8 cellular contexts compared by ENCODE assay signal in genomic region chr11:10303558-10304363, GRCh38. TPM values are rescaled to one million over a fixed set of nuclear protein-coding genes. Genes with fewer than 3 reads are reported as not detected.
DNase-seq lines count a peak whose midpoint lies in the region; ATAC-seq and TF ChIP-seq lines count a peak whose summit lies in the region.

No MANE protein-coding gene starts in this region.

- peak overlapping the region; percentile 94 for H3K4me3 Mint-ChIP-seq in activated T-helper 17 cell treated with anti-CD3 and anti-CD28 coated beads, Interleukin-2, amount 50 U/mL, for 72 hours

- no peak for TF ChIP-seq CTCF in osteoblast (IDR thresholded peaks at IDR 0.05; ENCODE audit: extremely low read depth, low read depth, low read length)
- TF ChIP-seq CTCF in GM13977 (IDR thresholded peaks at IDR 0.05; ENCODE audit: extremely low read depth, insufficient read depth, missing control alignments) = no peak

- H3K36me3 ChIP-seq in osteoblast (ENCODE audit: insufficient read depth, low read length) = peaks cover 18% of the 10 kb centered on the region

- peaks cover 54% of the 10 kb centered on the region for H3K36me3 Mint-ChIP-seq in activated T-helper 17 cell treated with anti-CD3 and anti-CD28 coated beads, Interleukin-2, amount 50 U/mL, for 72 hours (ENCODE audit: low read depth)

- H3K4me1 ChIP-seq in osteoblast (ENCODE audit: insufficient read depth, low read length) = peaks cover 36% of the 10 kb centered on the region

- peaks cover 40% of the 10 kb centered on the region for H3K79me2 ChIP-seq in osteoblast (ENCODE audit: insufficient read depth, low read length)

- peak overlapping the region; percentile 83 for H3K27ac Mint-ChIP-seq in activated T-helper 17 cell treated with anti-CD3 and anti-CD28 coated beads, Interleukin-2, amount 50 U/mL, for 72 hours

- DNase-seq in SKM-1 treated with dmso at 0.1 percent for 144 hours (lab: John Stamatoyannopoulos, UW; ENCODE audit: unreplicated experiment) (peak; percentile 21), SKM-1 (lab: John Stamatoyannopoulos, UW; ENCODE audit: unreplicated experiment) (no peak), NCI-H345 treated with DMSO at 0.1 percent for 48 hours (lab: John Stamatoyannopoulos, UW; ENCODE audit: unreplicated experiment) (peak; percentile 21), germinal center (ENCODE audit: low spot score) (peak; percentile 44), osteoblast (ENCODE audit: insufficient read length, low spot score, missing footprints) (no peak), GM13977 (ENCODE audit: low spot score) (no peak)

- in situ Hi-C loops in GM13977 (cut with MboI; ENCODE audit: low pct_unique_long_range_greater_than_20kb, low sequenced_read_pairs, unreplicated experiment) = loop anchor here (25.0 kb wide), 2 partner anchors 316 to 441 kb away; no protein-coding TSS in a partner anchor

- peaks cover 23% of the 10 kb centered on the region for H3K27me3 Mint-ChIP-seq in activated T-helper 17 cell treated with anti-CD3 and anti-CD28 coated beads, Interleukin-2, amount 50 U/mL, for 72 hours

- peak; percentile 1 for ATAC-seq in activated T-helper 17 cell treated with anti-CD3 and anti-CD28 coated beads, Interleukin-2, amount 50 U/mL, for 72 hours (replicated peaks)
- ATAC-seq in GM21786 (IDR thresholded peaks at IDR 0.05; ENCODE audit: unreplicated experiment) = no peak

- H3K4me2 ChIP-seq in osteoblast (ENCODE audit: insufficient read depth, low read length) = peak overlapping the region; percentile 97

- H3K4me1 Mint-ChIP-seq in activated T-helper 17 cell treated with anti-CD3 and anti-CD28 coated beads, Interleukin-2, amount 50 U/mL, for 72 hours = peaks cover 8% of the 10 kb centered on the region

- H3K4me3 ChIP-seq in osteoblast (ENCODE audit: insufficient read depth, low read length) = peak overlapping the region; percentile 93

- peak overlapping the region; percentile 95 for H3K27ac ChIP-seq in osteoblast (ENCODE audit: low read depth, low read length)

- no peaks in the 10 kb centered on the region for H3K27me3 ChIP-seq in osteoblast (ENCODE audit: insufficient read depth, low read length)

- peak overlapping the region; percentile 90 for H2AFZ ChIP-seq in osteoblast (ENCODE audit: low read length)

- no peaks in the 10 kb centered on the region for H3K9me3 Mint-ChIP-seq in activated T-helper 17 cell treated with anti-CD3 and anti-CD28 coated beads, Interleukin-2, amount 50 U/mL, for 72 hours

- H3K9me3 ChIP-seq in osteoblast (ENCODE audit: low read depth, low read length) = no peaks in the 10 kb centered on the region

- H4K20me1 ChIP-seq in osteoblast (ENCODE audit: insufficient read depth, low read length) = peaks cover 24% of the 10 kb centered on the region

RNA-seq across cellular contexts. Expression of gene ADM, which starts 1.1 kb away (rescaled TPM):
- 100 to 1,000 TPM in 1 of 2 donors, 10 to 100 TPM in 1; 11.7 to 100 TPM for total RNA-seq in activated T-helper 17 cell treated with anti-CD3 and anti-CD28 coated beads, Interleukin-2, amount 50 U/mL, for 72 hours
- 240 and 250 TPM in 2 replicates for total RNA-seq in osteoblast

RNA-seq across cellular contexts. Expression of gene SBF2, which starts 9.7 kb away (rescaled TPM):
- 10 to 100 TPM; 33.3 to 42.5 TPM for total RNA-seq in activated T-helper 17 cell treated with anti-CD3 and anti-CD28 coated beads, Interleukin-2, amount 50 U/mL, for 72 hours
- 61.2 and 71.0 TPM in 2 replicates for total RNA-seq in osteoblast

Comparison
In these comparisons a context has a peak if more than half of its experiments do, and no peak if none do; other contexts are left out.
1. DNase-seq: peak in SKM-1 treated with dmso at 0.1 percent for 144 hours (single experiment), NCI-H345 treated with DMSO at 0.1 percent for 48 hours (single experiment) and germinal center (single experiment); none in SKM-1 (single experiment), osteoblast (single experiment) and GM13977 (single experiment).